8 cellular contexts compared by ENCODE assay signal in genomic region chr7:30681262-30682130, GRCh38. TPM values are rescaled to one million over a fixed set of nuclear protein-coding genes. Genes with fewer than 3 reads are reported as not detected.
DNase-seq lines count a peak whose midpoint lies in the region; ATAC-seq and TF ChIP-seq lines count a peak whose summit lies in the region.

No MANE protein-coding gene starts in this region.

- H4K20me1 ChIP-seq in smooth muscle cell (ENCODE audit: low read depth) = no peaks in the 10 kb centered on the region

- ATAC-seq in HG02885 (IDR thresholded peaks at IDR 0.05; ENCODE audit: poor library complexity, unreplicated experiment) (peak; percentile 10), GM18858 (IDR thresholded peaks at IDR 0.05; ENCODE audit: unreplicated experiment) (no peak)
- ATAC-seq in activated CD8-positive, alpha-beta memory T cell treated with anti-CD3 and anti-CD28 coated beads, Interleukin-2, amount 10 ng/mL, durations not matched to agents 7 days and 5 days = peak; percentile 17

- H3K36me3 ChIP-seq in iPS DF 6.9 (ENCODE audit: control insufficient read depth, insufficient read depth, low read length) = no peaks in the 10 kb centered on the region; the same call in 1 of the 2 replicates
- H3K36me3 ChIP-seq in smooth muscle cell (ENCODE audit: low read depth) = no peaks in the 10 kb centered on the region

- DNase-seq in activated CD8-positive, alpha-beta memory T cell treated with anti-CD3 and anti-CD28 coated beads, Interleukin-2, amount 10 ng/mL, durations not matched to agents 7 days and 5 days = no peak
- DNase-seq in iPS DF 6.9 (ENCODE audit: low read depth, low spot score) (no peak), smooth muscle cell (lab: John Stamatoyannopoulos, UW; ENCODE audit: unreplicated experiment) (no peak), medulla oblongata (ENCODE audit: extremely low spot score) (no peak), OCI-M1 (lab: John Stamatoyannopoulos, UW) (no peak), AML-193 (lab: John Stamatoyannopoulos, UW) (no peak)

- no peaks in the 10 kb centered on the region for H3K9me3 ChIP-seq in iPS DF 6.9 (ENCODE audit: control insufficient read depth, insufficient read depth, low read length)
- no peaks in the 10 kb centered on the region for H3K9me3 ChIP-seq in smooth muscle cell (replicated peaks; ENCODE audit: low read depth)

- peaks cover 5% of the 10 kb centered on the region for H3K4me1 ChIP-seq in iPS DF 6.9 (ENCODE audit: control insufficient read depth, insufficient read depth, low read length)
- peaks cover 12% of the 10 kb centered on the region for H3K4me1 ChIP-seq in smooth muscle cell (ENCODE audit: low read depth)

- no peak for TF ChIP-seq CTCF in smooth muscle cell (IDR thresholded peaks at IDR 0.05; ENCODE audit: borderline replicate concordance, insufficient read depth, poor library complexity, severe bottlenecking)

- no CpG with 5 or more reads among the region's 53 CpGs for WGBS in iPS DF 6.9 (ENCODE audit: insufficient coverage, insufficient read length)
- 9% methylated on average over 49 of the region's 53 CpGs for WGBS in smooth muscle cell (ENCODE audit: low lambda C conversion rate)

- no peak overlapping the region for H3K9ac ChIP-seq in smooth muscle cell (ENCODE audit: low read depth)

- H3K27me3 ChIP-seq in iPS DF 6.9 (ENCODE audit: control insufficient read depth, insufficient read depth, low read length) (peaks cover 20% of the 10 kb centered on the region), smooth muscle cell (ENCODE audit: low read depth) (peaks cover 80% of the 10 kb centered on the region)

- H3K27me3 Mint-ChIP-seq in activated CD8-positive, alpha-beta memory T cell treated with anti-CD3 and anti-CD28 coated beads, Interleukin-2, amount 10 ng/mL, durations not matched to agents 7 days and 5 days = peaks cover 72% of the 10 kb centered on the region

- H3K4me3 ChIP-seq in iPS DF 6.9 (ENCODE audit: low read length) (peak overlapping the region; percentile 25; the same call in 1 of the 2 replicates), smooth muscle cell (peak overlapping the region; percentile 49)

- no peak overlapping the region for H3K27ac Mint-ChIP-seq in activated CD8-positive, alpha-beta memory T cell treated with anti-CD3 and anti-CD28 coated beads, Interleukin-2, amount 10 ng/mL, durations not matched to agents 7 days and 5 days

- no peaks in the 10 kb centered on the region for H3K9me3 Mint-ChIP-seq in activated CD8-positive, alpha-beta memory T cell treated with anti-CD3 and anti-CD28 coated beads, Interleukin-2, amount 10 ng/mL, durations not matched to agents 7 days and 5 days (ENCODE audit: low read depth)

- no peaks in the 10 kb centered on the region for H3K79me2 ChIP-seq in smooth muscle cell (ENCODE audit: low read depth)

- no peaks in the 10 kb centered on the region for H3K36me3 Mint-ChIP-seq in activated CD8-positive, alpha-beta memory T cell treated with anti-CD3 and anti-CD28 coated beads, Interleukin-2, amount 10 ng/mL, durations not matched to agents 7 days and 5 days

- CTCF ChIA-PET in activated CD8-positive, alpha-beta memory T cell treated with anti-CD3 and anti-CD28 coated beads, Interleukin-2, amount 10 ng/mL, durations not matched to agents 7 days and 5 days (lab: Charles Lee) = interaction anchor here (0.5 to 2.6 kb wide), 10 partner anchors 10 to 130 kb away, joined by 3 to 24 read pairs (median 4); no protein-coding TSS in a partner anchor

- H3K4me3 Mint-ChIP-seq in activated CD8-positive, alpha-beta memory T cell treated with anti-CD3 and anti-CD28 coated beads, Interleukin-2, amount 10 ng/mL, durations not matched to agents 7 days and 5 days = peak overlapping the region; percentile 24

- H2AFZ ChIP-seq in smooth muscle cell (ENCODE audit: low read depth) = no peak overlapping the region

- peaks cover 8% of the 10 kb centered on the region for H3K4me1 Mint-ChIP-seq in activated CD8-positive, alpha-beta memory T cell treated with anti-CD3 and anti-CD28 coated beads, Interleukin-2, amount 10 ng/mL, durations not matched to agents 7 days and 5 days

- no peaks in the 10 kb centered on the region for H3F3A ChIP-seq in smooth muscle cell (ENCODE audit: low read depth)

- H3K27ac ChIP-seq in iPS DF 6.9 (ENCODE audit: low read length) (no peak overlapping the region), smooth muscle cell (ENCODE audit: low read depth) (no peak overlapping the region)

- peak overlapping the region; percentile 88 for H3K4me2 ChIP-seq in smooth muscle cell

RNA-seq across cellular contexts. Expression of gene CRHR2, which starts 0.8 kb away (rescaled TPM):
- not detected for total RNA-seq in activated CD8-positive, alpha-beta memory T cell treated with anti-CD3 and anti-CD28 coated beads, Interleukin-2, amount 10 ng/mL, durations not matched to agents 7 days and 5 days
- not detected in 2 replicates for total RNA-seq in smooth muscle cell
- 0.16 and 0.74 TPM in 2 replicates for polyA plus RNA-seq in smooth muscle cell
